In genomic region chr10:12042409-12042796, GRCh38 we compare ENCODE assay signal across 8 cellular contexts. TPM values are rescaled to one million over a fixed set of nuclear protein-coding genes. Genes with fewer than 3 reads are reported as not detected.
A peak's percentile ranks its signal among the peaks of the same experiment; 100 is the strongest.
DNase-seq lines count a peak whose midpoint lies in the region; ATAC-seq and TF ChIP-seq lines count a peak whose summit lies in the region.

No MANE protein-coding gene starts in this region.

- H3K27ac Mint-ChIP-seq in activated B cell treated with CpG ODN at 0.5 μM for 24 hours, result peak overlapping the region; percentile 100
- H3K27ac Mint-ChIP-seq in stimulated activated memory B cell treated with anti-CD40 and anti-IgM and Interleukin-4, amounts not matched to agents 10 μg/mL and 1 μg/mL and 100 μg/mL, for 72 hours, result peak overlapping the region; percentile 100

- H3K4me3 Mint-ChIP-seq in activated B cell treated with CpG ODN at 0.5 μM for 24 hours, result peak overlapping the region; percentile 95
- peak overlapping the region; percentile 99 for H3K4me3 Mint-ChIP-seq in stimulated activated memory B cell treated with anti-CD40 and anti-IgM and Interleukin-4, amounts not matched to agents 10 μg/mL and 1 μg/mL and 100 μg/mL, for 72 hours

- H3K4me3 ChIP-seq in duodenal mucosa (ENCODE audit: low read depth in 1 of 2, low read length in 2 of 2), result peak overlapping the region; percentile 92 to 97

- TF ChIP-seq CTCF in activated B cell treated with CpG ODN at 0.5 μM for 24 hours (IDR thresholded peaks at IDR 0.05), result no peak

- H3K9ac ChIP-seq in duodenal mucosa (ENCODE audit: low read depth in 1 of 2, low read length in 2 of 2), result peak overlapping the region; percentile 85 to 87

- H3K27ac ChIP-seq in duodenal mucosa (ENCODE audit: low read depth, low read length), result peak overlapping the region; percentile 88

- DNase-seq in activated B cell treated with CpG ODN at 0.5 μM for 24 hours, result no peak
- peak; percentile 30 for DNase-seq in midbrain (lab: John Stamatoyannopoulos, UW)
- no peak for DNase-seq in NCI-H2171 treated with DMSO at 0.1 percent for 48 hours (lab: John Stamatoyannopoulos, UW)

- no peaks in the 10 kb centered on the region for H3K27me3 Mint-ChIP-seq in activated B cell treated with CpG ODN at 0.5 μM for 24 hours
- H3K27me3 Mint-ChIP-seq in stimulated activated memory B cell treated with anti-CD40 and anti-IgM and Interleukin-4, amounts not matched to agents 10 μg/mL and 1 μg/mL and 100 μg/mL, for 72 hours, result no peaks in the 10 kb centered on the region

- no peaks in the 10 kb centered on the region for H3K27me3 ChIP-seq in duodenal mucosa (ENCODE audit: control insufficient read depth in 1 of 2, insufficient read depth in 2 of 2, low read length in 2 of 2)

- ATAC-seq in GM19023 (IDR thresholded peaks at IDR 0.05; ENCODE audit: unreplicated experiment) (peak; percentile 20), HG03103 (IDR thresholded peaks at IDR 0.05; ENCODE audit: low read depth, unreplicated experiment) (peak; percentile 3), activated B cell treated with CpG ODN at 0.5 μM for 24 hours (ENCODE audit: low read depth) (peak; percentile 16), HG03378 (IDR thresholded peaks at IDR 0.05; ENCODE audit: unreplicated experiment) (no peak)
- peak; percentile 44 for ATAC-seq in stimulated activated memory B cell treated with anti-CD40 and anti-IgM and Interleukin-4, amounts not matched to agents 10 μg/mL and 1 μg/mL and 100 μg/mL, for 72 hours

- peaks cover 11 to 13% of the 10 kb centered on the region in 2 donors for H3K4me1 ChIP-seq in duodenal mucosa (ENCODE audit: control insufficient read depth in 1 of 2, insufficient read depth in 2 of 2, low read length in 2 of 2)

- POLR2A ChIA-PET in activated B cell treated with CpG ODN at 0.5 μM for 24 hours (lab: Charles Lee), result interaction anchor here (0.6 to 6.2 kb wide), 27 partner anchors 10 to 877 kb away, joined by 3 to 277 read pairs (median 6); partner anchors contain the start of genes CAMK1D, CDC123, DHTKD1 and NUDT5

- H3K9me3 Mint-ChIP-seq in activated B cell treated with CpG ODN at 0.5 μM for 24 hours, result no peaks in the 10 kb centered on the region
- H3K9me3 Mint-ChIP-seq in stimulated activated memory B cell treated with anti-CD40 and anti-IgM and Interleukin-4, amounts not matched to agents 10 μg/mL and 1 μg/mL and 100 μg/mL, for 72 hours, result no peaks in the 10 kb centered on the region

- no peaks in the 10 kb centered on the region for H3K9me3 ChIP-seq in duodenal mucosa (ENCODE audit: control insufficient read depth in 1 of 2, low read length in 2 of 2)

- peaks cover 49% of the 10 kb centered on the region for H3K4me1 Mint-ChIP-seq in activated B cell treated with CpG ODN at 0.5 μM for 24 hours
- H3K4me1 Mint-ChIP-seq in stimulated activated memory B cell treated with anti-CD40 and anti-IgM and Interleukin-4, amounts not matched to agents 10 μg/mL and 1 μg/mL and 100 μg/mL, for 72 hours, result peaks cover 55% of the 10 kb centered on the region

- CTCF ChIA-PET in activated B cell treated with CpG ODN at 0.5 μM for 24 hours (lab: Charles Lee), result interaction anchor here (0.8 to 1.6 kb wide), 2 partner anchors 88 to 222 kb away, joined by 3 to 6 read pairs; no protein-coding TSS in a partner anchor

- intact Hi-C loops in activated B cell treated with CpG ODN at 0.5 μM for 24 hours (cut with micrococcal nuclease), result loop anchor here (2.0 to 10.0 kb wide), 6 partner anchors 50 to 1302 kb away; partner anchors contain the start of genes CAMK1D, NUDT5 and SEPHS1

- H3K36me3 Mint-ChIP-seq in activated B cell treated with CpG ODN at 0.5 μM for 24 hours (ENCODE audit: low read depth), result peaks cover 20% of the 10 kb centered on the region
- H3K36me3 Mint-ChIP-seq in stimulated activated memory B cell treated with anti-CD40 and anti-IgM and Interleukin-4, amounts not matched to agents 10 μg/mL and 1 μg/mL and 100 μg/mL, for 72 hours, result peaks cover 11% of the 10 kb centered on the region

- no peaks in the 10 kb centered on the region for H3K36me3 ChIP-seq in duodenal mucosa (ENCODE audit: control insufficient read depth in 1 of 2, insufficient read depth in 2 of 2, low read length in 2 of 2)

RNA-seq across cellular contexts. Expression of gene UPF2, which starts 0.2 kb away (rescaled TPM):
- 57.9 and 58.0 TPM in 2 replicates for total RNA-seq in activated B cell treated with CpG ODN at 0.5 μM for 24 hours

RNA-seq across cellular contexts. Expression of gene DHTKD1, which starts 26.4 kb away (rescaled TPM):
- total RNA-seq in activated B cell treated with CpG ODN at 0.5 μM for 24 hours, result 58.2 and 60.7 TPM in 2 replicates
